2 cellular contexts compared by ENCODE assay signal in genomic region chr7:137590071-137590470, GRCh38.
TF ChIP-seq lines count a peak whose summit lies in the region.

No MANE protein-coding gene starts in this region.

TF ChIP-seq in GM23338, 12 proteins besides CTCF, POLR2A, EP300 and RAD21:
- TF ChIP-seq POLR2AphosphoS5 (IDR thresholded peaks at IDR 0.05; ENCODE audit: low read depth) (no peak), ZNF462 (CRISPR knock-in tag; IDR thresholded peaks at IDR 0.05) (no peak), ZNF114 (CRISPR knock-in tag; IDR thresholded peaks at IDR 0.05) (no peak), JUNB (IDR thresholded peaks at IDR 0.05; ENCODE audit: unreplicated experiment) (no peak), EZH2 (IDR thresholded peaks at IDR 0.05; ENCODE audit: low read depth, unreplicated experiment) (no peak), ZNF331 (CRISPR knock-in tag; IDR thresholded peaks at IDR 0.05; ENCODE audit: low read depth) (no peak), STAT1 (IDR thresholded peaks at IDR 0.05; ENCODE audit: unreplicated experiment) (no peak), NANOG (IDR thresholded peaks at IDR 0.05; ENCODE audit: borderline replicate concordance) (no peak), CREB1 (CRISPR knock-in tag; IDR thresholded peaks at IDR 0.05; ENCODE audit: low read depth) (no peak), ETS1 (IDR thresholded peaks at IDR 0.05) (no peak), EZH2phosphoT487 (IDR thresholded peaks at IDR 0.05; ENCODE audit: unreplicated experiment) (no peak)
- TF ChIP-seq, protein P1, sequence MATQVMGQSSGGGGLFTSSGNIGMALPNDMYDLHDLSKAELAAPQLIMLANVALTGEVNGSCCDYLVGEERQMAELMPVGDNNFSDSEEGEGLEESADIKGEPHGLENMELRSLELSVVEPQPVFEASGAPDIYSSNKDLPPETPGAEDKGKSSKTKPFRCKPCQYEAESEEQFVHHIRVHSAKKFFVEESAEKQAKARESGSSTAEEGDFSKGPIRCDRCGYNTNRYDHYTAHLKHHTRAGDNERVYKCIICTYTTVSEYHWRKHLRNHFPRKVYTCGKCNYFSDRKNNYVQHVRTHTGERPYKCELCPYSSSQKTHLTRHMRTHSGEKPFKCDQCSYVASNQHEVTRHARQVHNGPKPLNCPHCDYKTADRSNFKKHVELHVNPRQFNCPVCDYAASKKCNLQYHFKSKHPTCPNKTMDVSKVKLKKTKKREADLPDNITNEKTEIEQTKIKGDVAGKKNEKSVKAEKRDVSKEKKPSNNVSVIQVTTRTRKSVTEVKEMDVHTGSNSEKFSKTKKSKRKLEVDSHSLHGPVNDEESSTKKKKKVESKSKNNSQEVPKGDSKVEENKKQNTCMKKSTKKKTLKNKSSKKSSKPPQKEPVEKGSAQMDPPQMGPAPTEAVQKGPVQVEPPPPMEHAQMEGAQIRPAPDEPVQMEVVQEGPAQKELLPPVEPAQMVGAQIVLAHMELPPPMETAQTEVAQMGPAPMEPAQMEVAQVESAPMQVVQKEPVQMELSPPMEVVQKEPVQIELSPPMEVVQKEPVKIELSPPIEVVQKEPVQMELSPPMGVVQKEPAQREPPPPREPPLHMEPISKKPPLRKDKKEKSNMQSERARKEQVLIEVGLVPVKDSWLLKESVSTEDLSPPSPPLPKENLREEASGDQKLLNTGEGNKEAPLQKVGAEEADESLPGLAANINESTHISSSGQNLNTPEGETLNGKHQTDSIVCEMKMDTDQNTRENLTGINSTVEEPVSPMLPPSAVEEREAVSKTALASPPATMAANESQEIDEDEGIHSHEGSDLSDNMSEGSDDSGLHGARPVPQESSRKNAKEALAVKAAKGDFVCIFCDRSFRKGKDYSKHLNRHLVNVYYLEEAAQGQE (IDR thresholded peaks at IDR 0.05; ENCODE audit: unreplicated experiment), result no peak

TF ChIP-seq in K562, 482 proteins besides CTCF, POLR2A, EP300 and RAD21:
- TF ChIP-seq BRD4 (IDR thresholded peaks at IDR 0.05) (no peak), NFXL1 (CRISPR knock-in tag; IDR thresholded peaks at IDR 0.05) (no peak), SMARCA4 (IDR thresholded peaks at IDR 0.05) (no peak), CEBPB (tag; IDR thresholded peaks at IDR 0.05) (no peak), ZNF263 (CRISPR knock-in tag; IDR thresholded peaks at IDR 0.05; ENCODE audit: borderline replicate concordance) (no peak), NFIC (IDR thresholded peaks at IDR 0.05) (no peak), ZNF140 (CRISPR knock-in tag; IDR thresholded peaks at IDR 0.05) (no peak), ZNF764 (CRISPR knock-in tag; IDR thresholded peaks at IDR 0.05; ENCODE audit: low read depth) (no peak), KLF16 (IDR thresholded peaks at IDR 0.05) (no peak), ATF3 (IDR thresholded peaks at IDR 0.05) (no peak), ATF3 (CRISPR knock-in tag; conservative IDR thresholded peaks at IDR 0.05) (no peak), BDP1 (IDR thresholded peaks at IDR 0.05; ENCODE audit: insufficient read depth, insufficient read length) (no peak), RB1 (IDR thresholded peaks at IDR 0.05; ENCODE audit: low read depth) (no peak), SP1 (CRISPR knock-in tag; IDR thresholded peaks at IDR 0.05) (no peak)
- TF ChIP-seq, protein P2, sequence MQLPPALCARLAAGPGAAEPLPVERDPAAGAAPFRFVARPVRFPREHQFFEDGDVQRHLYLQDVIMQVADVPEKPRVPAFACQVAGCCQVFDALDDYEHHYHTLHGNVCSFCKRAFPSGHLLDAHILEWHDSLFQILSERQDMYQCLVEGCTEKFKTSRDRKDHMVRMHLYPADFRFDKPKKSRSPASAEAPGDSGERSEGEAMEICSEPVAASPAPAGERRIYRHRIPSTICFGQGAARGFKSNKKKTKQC (CRISPR knock-in tag; IDR thresholded peaks at IDR 0.05), result no peak
- TF ChIP-seq, protein P3, sequence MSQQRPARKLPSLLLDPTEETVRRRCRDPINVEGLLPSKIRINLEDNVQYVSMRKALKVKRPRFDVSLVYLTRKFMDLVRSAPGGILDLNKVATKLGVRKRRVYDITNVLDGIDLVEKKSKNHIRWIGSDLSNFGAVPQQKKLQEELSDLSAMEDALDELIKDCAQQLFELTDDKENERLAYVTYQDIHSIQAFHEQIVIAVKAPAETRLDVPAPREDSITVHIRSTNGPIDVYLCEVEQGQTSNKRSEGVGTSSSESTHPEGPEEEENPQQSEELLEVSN (IDR thresholded peaks at IDR 0.05; ENCODE audit: borderline replicate concordance in 1 of 2, extremely low read depth in 1 of 2, insufficient read depth in 1 of 2, insufficient read length in 1 of 2, low read depth in 1 of 2, low read length in 1 of 2, poor library complexity in 1 of 2, severe bottlenecking in 1 of 2), result no peak
